ENCODE assay signal across 15 cellular contexts in the genomic region with DNA sequence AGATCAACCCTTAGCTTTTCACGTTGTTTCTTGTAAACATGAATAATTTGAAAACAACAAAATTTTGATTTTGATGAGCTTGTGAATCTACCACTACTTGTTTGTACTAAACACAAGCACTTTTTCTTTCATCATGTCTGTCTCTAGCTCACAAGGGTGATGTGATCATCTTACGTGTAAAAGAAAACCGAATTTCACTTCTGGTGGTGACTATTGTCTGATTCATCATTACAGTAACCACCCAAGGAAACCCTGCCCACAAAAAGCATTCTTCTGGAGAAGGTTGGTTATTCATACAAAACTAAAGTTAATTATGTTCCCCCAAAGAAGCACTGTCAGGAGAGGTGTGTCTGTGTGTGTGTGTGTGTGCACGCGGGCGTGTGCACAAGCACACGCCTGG.
A peak's percentile ranks its signal among the peaks of the same experiment; 100 is the strongest.
DNase-seq lines count a peak whose midpoint lies in the region; ATAC-seq and TF ChIP-seq lines count a peak whose summit lies in the region.
"Had no signal": no experiment of that assay in that cellular context is flagged by ENCODE, and none has a peak within 500 bp of the region (broad histone marks: within the 10 kb centered on the region; RNA-seq: fewer than 3 reads in every experiment).

No MANE protein-coding gene starts in this region.

- no peak for TF ChIP-seq CTCF in epithelial cell of proximal tubule (conservative IDR thresholded peaks at IDR 0.05; ENCODE audit: low read depth, low read length)

- H3K27ac Mint-ChIP-seq in activated naive CD8-positive, alpha-beta T cell treated with anti-CD3 and anti-CD28 coated beads, Interleukin-2, amount 50 U/mL, for 24 hours = peak overlapping the region; percentile 53
- H3K27ac Mint-ChIP-seq in activated naive CD8-positive, alpha-beta T cell treated with anti-CD3 and anti-CD28 coated beads for 36 hours = no peak overlapping the region

- no peak overlapping the region for H3K4me3 ChIP-seq in epithelial cell of proximal tubule (ENCODE audit: low read depth, low read length)
- H3K4me3 ChIP-seq: adrenal gland; BLaER1 treated with 17β-estradiol and CSF1 and Interleukin-3, amounts not matched to agents 10 nM and 100 nM; dorsolateral prefrontal cortex had no signal

- H3K36me3 Mint-ChIP-seq in activated naive CD8-positive, alpha-beta T cell treated with anti-CD3 and anti-CD28 coated beads, Interleukin-2, amount 50 U/mL, for 24 hours (ENCODE audit: low read depth) = no peaks in the 10 kb centered on the region
- H3K36me3 Mint-ChIP-seq in activated naive CD8-positive, alpha-beta T cell treated with anti-CD3 and anti-CD28 coated beads for 36 hours = no peaks in the 10 kb centered on the region

- DNase-seq in activated naive CD8-positive, alpha-beta T cell treated with anti-CD3 and anti-CD28 coated beads, Interleukin-2, amount 50 U/mL, for 24 hours = no peak
- DNase-seq in activated naive CD8-positive, alpha-beta T cell treated with anti-CD3 and anti-CD28 coated beads for 36 hours = no peak
- peak; percentile 61 for DNase-seq in NCI-H69 (lab: John Stamatoyannopoulos, UW)
- peak; percentile 47 for DNase-seq in epithelial cell of proximal tubule (ENCODE audit: low read depth)
- no peak for DNase-seq in stimulated activated naive CD4-positive, alpha-beta T cell (lab: John Stamatoyannopoulos, UW)
- no peak for DNase-seq in NCI-H226
- no peak for DNase-seq in NAMALWA (ENCODE audit: low spot score)
- DNase-seq: adrenal gland, dorsolateral prefrontal cortex, NCI-H1105, NCI-H510A treated with DMSO at 0.1 percent for 48 hours, Right ventricle myocardium superior had no signal

- ATAC-seq in activated naive CD8-positive, alpha-beta T cell treated with anti-CD3 and anti-CD28 coated beads, Interleukin-2, amount 50 U/mL, for 24 hours = peak; percentile 87
- no peak for ATAC-seq in GM19351 (IDR thresholded peaks at IDR 0.05; ENCODE audit: unreplicated experiment)
- ATAC-seq: gastroesophageal sphincter had no signal

- H3K4me1 Mint-ChIP-seq in activated naive CD8-positive, alpha-beta T cell treated with anti-CD3 and anti-CD28 coated beads, Interleukin-2, amount 50 U/mL, for 24 hours = peaks cover 26% of the 10 kb centered on the region
- H3K4me1 Mint-ChIP-seq in activated naive CD8-positive, alpha-beta T cell treated with anti-CD3 and anti-CD28 coated beads for 36 hours = peaks cover 18% of the 10 kb centered on the region

- peaks cover 14% of the 10 kb centered on the region for H3K27me3 Mint-ChIP-seq in activated naive CD8-positive, alpha-beta T cell treated with anti-CD3 and anti-CD28 coated beads, Interleukin-2, amount 50 U/mL, for 24 hours
- H3K27me3 Mint-ChIP-seq in activated naive CD8-positive, alpha-beta T cell treated with anti-CD3 and anti-CD28 coated beads for 36 hours = peaks cover 31% of the 10 kb centered on the region

- H3K4me3 Mint-ChIP-seq in activated naive CD8-positive, alpha-beta T cell treated with anti-CD3 and anti-CD28 coated beads, Interleukin-2, amount 50 U/mL, for 24 hours = no peak overlapping the region
- no peak overlapping the region for H3K4me3 Mint-ChIP-seq in activated naive CD8-positive, alpha-beta T cell treated with anti-CD3 and anti-CD28 coated beads for 36 hours

- H3K9me3 Mint-ChIP-seq in activated naive CD8-positive, alpha-beta T cell treated with anti-CD3 and anti-CD28 coated beads, Interleukin-2, amount 50 U/mL, for 24 hours = no peaks in the 10 kb centered on the region
- no peaks in the 10 kb centered on the region for H3K9me3 Mint-ChIP-seq in activated naive CD8-positive, alpha-beta T cell treated with anti-CD3 and anti-CD28 coated beads for 36 hours

Comparison
In these comparisons a context has a peak if more than half of its experiments do, and no peak if none do; other contexts are left out.
1. DNase-seq: peak in NCI-H69 (single experiment) and epithelial cell of proximal tubule (single experiment); none in activated naive CD8-positive, alpha-beta T cell treated with anti-CD3 and anti-CD28 coated beads, Interleukin-2, amount 50 U/mL, for 24 hours (single experiment), activated naive CD8-positive, alpha-beta T cell treated with anti-CD3 and anti-CD28 coated beads for 36 hours (single experiment), stimulated activated naive CD4-positive, alpha-beta T cell (0 of 6), NCI-H226 (single experiment) and NAMALWA (single experiment).